13 cellular contexts compared by ENCODE assay signal in the genomic region with DNA sequence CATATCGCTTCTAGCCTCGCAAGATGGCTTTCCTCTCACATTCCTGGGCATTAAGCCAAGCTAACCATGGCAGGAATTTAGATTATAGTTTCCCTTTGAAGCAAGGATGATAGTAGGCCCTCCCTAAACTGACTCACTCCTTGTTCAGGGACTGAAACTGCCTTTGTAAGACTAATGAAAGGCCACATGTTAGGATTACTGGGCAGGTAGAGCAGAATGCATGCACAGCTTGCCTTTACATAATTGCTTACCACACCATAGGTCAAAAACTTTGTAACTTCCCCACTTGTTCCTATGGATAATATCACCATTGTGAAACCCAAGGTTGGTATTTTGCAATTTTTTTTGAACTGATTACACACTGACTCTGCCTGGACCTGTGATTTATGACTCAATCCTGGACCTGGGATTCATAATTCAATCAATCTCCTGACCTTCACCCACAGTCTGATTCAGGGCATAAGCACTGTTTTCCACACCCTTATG. TPM values are rescaled to one million over a fixed set of nuclear protein-coding genes. Genes with fewer than 3 reads are reported as not detected.
DNase-seq lines count a peak whose midpoint lies in the region; TF ChIP-seq lines count a peak whose summit lies in the region.
"Had no signal": no experiment of that assay in that cellular context is flagged by ENCODE, and none has a peak within 500 bp of the region (broad histone marks: within the 10 kb centered on the region; RNA-seq: fewer than 3 reads in every experiment).

No MANE protein-coding gene starts in this region.

- CTCF ChIA-PET in activated CD4-positive, alpha-beta memory T cell treated with anti-CD3 and anti-CD28 coated beads, Interleukin-2, amount 10 ng/mL, durations not matched to agents 7 days and 5 days (lab: Charles Lee): no interaction called here

- no peak overlapping the region for H3K27ac Mint-ChIP-seq in activated CD4-positive, alpha-beta memory T cell treated with anti-CD3 and anti-CD28 coated beads, Interleukin-2, amount 10 ng/mL, durations not matched to agents 7 days and 5 days
- no peak overlapping the region for H3K27ac Mint-ChIP-seq in activated T-helper 2 cell treated with anti-CD3 and anti-CD28 coated beads, Interferon-gamma antibody, Interleukin-2, Interleukin-4, amounts not matched to agents 10 μg/mL and 5 μg/mL and 100 μg/mL, durations not matched to agents 14 hours and 24 hours and 36 hours
- H3K27ac Mint-ChIP-seq: activated T-cell treated with anti-CD3 and anti-CD28 coated beads, Interleukin-2, amount 50 U/mL, for 72 hours; CD8-positive, alpha-beta memory T cell; natural killer cell treated with Interleukin-12 subunit alpha and Interleukin-12 subunit beta and Interleukin-15 and Interleukin-18, amount 100 ng/mL, for 72 hours; WTC11 had no signal

- H3K4me1 Mint-ChIP-seq in activated CD4-positive, alpha-beta memory T cell treated with anti-CD3 and anti-CD28 coated beads, Interleukin-2, amount 10 ng/mL, durations not matched to agents 7 days and 5 days: no peaks in the 10 kb centered on the region
- no peaks in the 10 kb centered on the region for H3K4me1 Mint-ChIP-seq in activated T-helper 2 cell treated with anti-CD3 and anti-CD28 coated beads, Interferon-gamma antibody, Interleukin-2, Interleukin-4, amounts not matched to agents 10 μg/mL and 5 μg/mL and 100 μg/mL, durations not matched to agents 14 hours and 24 hours and 36 hours (ENCODE audit: low read depth)
- H3K4me1 Mint-ChIP-seq: CD8-positive, alpha-beta memory T cell had no signal

- H3K4me3 ChIP-seq in astrocyte of the cerebellum (ENCODE audit: low read depth, low read length): no peak overlapping the region
- H3K4me3 ChIP-seq: MG63 had no signal

- peak; percentile 58 for DNase-seq in HPDE6-E6E7 (ENCODE audit: extremely low spot score)
- peak; percentile 74 for DNase-seq in NCI-H69 (lab: John Stamatoyannopoulos, UW)
- peak; percentile 6 for DNase-seq in astrocyte of the cerebellum (ENCODE audit: low read depth)
- peak; percentile 24 for DNase-seq in mucosa of gallbladder (ENCODE audit: low spot score)
- DNase-seq in activated CD4-positive, alpha-beta memory T cell treated with anti-CD3 and anti-CD28 coated beads, Interleukin-2, amount 10 ng/mL, durations not matched to agents 7 days and 5 days: no peak
- DNase-seq in SHP77 treated with DMSO at 0.1 percent for 48 hours (lab: John Stamatoyannopoulos, UW): no peak
- no peak for DNase-seq in activated T-helper 2 cell treated with anti-CD3 and anti-CD28 coated beads, Interferon-gamma antibody, Interleukin-2, Interleukin-4, amounts not matched to agents 10 μg/mL and 5 μg/mL and 100 μg/mL, durations not matched to agents 14 hours and 24 hours and 36 hours (ENCODE audit: low spot score)
- DNase-seq: activated T-cell treated with anti-CD3 and anti-CD28 coated beads, Interleukin-2, amount 50 U/mL, for 72 hours; CD8-positive, alpha-beta memory T cell; MG63 had no signal

- POLR2A ChIA-PET in activated CD4-positive, alpha-beta memory T cell treated with anti-CD3 and anti-CD28 coated beads, Interleukin-2, amount 10 ng/mL, durations not matched to agents 7 days and 5 days (lab: Charles Lee): no interaction called here

- no peaks in the 10 kb centered on the region for H3K36me3 Mint-ChIP-seq in activated CD4-positive, alpha-beta memory T cell treated with anti-CD3 and anti-CD28 coated beads, Interleukin-2, amount 10 ng/mL, durations not matched to agents 7 days and 5 days (ENCODE audit: low read depth)
- H3K36me3 Mint-ChIP-seq in activated T-helper 2 cell treated with anti-CD3 and anti-CD28 coated beads, Interferon-gamma antibody, Interleukin-2, Interleukin-4, amounts not matched to agents 10 μg/mL and 5 μg/mL and 100 μg/mL, durations not matched to agents 14 hours and 24 hours and 36 hours (ENCODE audit: low read depth): no peaks in the 10 kb centered on the region
- H3K36me3 Mint-ChIP-seq: CD8-positive, alpha-beta memory T cell had no signal

- no peak overlapping the region for H3K4me3 Mint-ChIP-seq in activated CD4-positive, alpha-beta memory T cell treated with anti-CD3 and anti-CD28 coated beads, Interleukin-2, amount 10 ng/mL, durations not matched to agents 7 days and 5 days
- H3K4me3 Mint-ChIP-seq in activated T-helper 2 cell treated with anti-CD3 and anti-CD28 coated beads, Interferon-gamma antibody, Interleukin-2, Interleukin-4, amounts not matched to agents 10 μg/mL and 5 μg/mL and 100 μg/mL, durations not matched to agents 14 hours and 24 hours and 36 hours (ENCODE audit: low read depth): no peak overlapping the region
- H3K4me3 Mint-ChIP-seq: activated T-cell treated with anti-CD3 and anti-CD28 coated beads, Interleukin-2, amount 50 U/mL, for 72 hours; CD8-positive, alpha-beta memory T cell; natural killer cell treated with Interleukin-12 subunit alpha and Interleukin-12 subunit beta and Interleukin-15 and Interleukin-18, amount 100 ng/mL, for 72 hours; WTC11 had no signal

- TF ChIP-seq CTCF in astrocyte of the cerebellum (IDR thresholded peaks at IDR 0.05; ENCODE audit: low read depth, low read length, missing control alignments): no peak

- H3K9me3 Mint-ChIP-seq in activated CD4-positive, alpha-beta memory T cell treated with anti-CD3 and anti-CD28 coated beads, Interleukin-2, amount 10 ng/mL, durations not matched to agents 7 days and 5 days: peaks cover 8% of the 10 kb centered on the region
- peaks cover 42% of the 10 kb centered on the region for H3K9me3 Mint-ChIP-seq in activated T-helper 2 cell treated with anti-CD3 and anti-CD28 coated beads, Interferon-gamma antibody, Interleukin-2, Interleukin-4, amounts not matched to agents 10 μg/mL and 5 μg/mL and 100 μg/mL, durations not matched to agents 14 hours and 24 hours and 36 hours

- in situ Hi-C loops in astrocyte of the cerebellum (cut with HindIII; ENCODE audit: low sequenced_read_pairs): no loop called here

- intact Hi-C loops in activated T-helper 2 cell treated with anti-CD3 and anti-CD28 coated beads, Interferon-gamma antibody, Interleukin-2, Interleukin-4, amounts not matched to agents 10 μg/mL and 5 μg/mL and 100 μg/mL, durations not matched to agents 14 hours and 24 hours and 36 hours (cut with micrococcal nuclease): no loop called here

- H3K27me3 Mint-ChIP-seq in activated CD4-positive, alpha-beta memory T cell treated with anti-CD3 and anti-CD28 coated beads, Interleukin-2, amount 10 ng/mL, durations not matched to agents 7 days and 5 days: no peaks in the 10 kb centered on the region
- no peaks in the 10 kb centered on the region for H3K27me3 Mint-ChIP-seq in activated T-helper 2 cell treated with anti-CD3 and anti-CD28 coated beads, Interferon-gamma antibody, Interleukin-2, Interleukin-4, amounts not matched to agents 10 μg/mL and 5 μg/mL and 100 μg/mL, durations not matched to agents 14 hours and 24 hours and 36 hours (ENCODE audit: low read depth)
- H3K27me3 Mint-ChIP-seq: CD8-positive, alpha-beta memory T cell; natural killer cell treated with Interleukin-12 subunit alpha and Interleukin-12 subunit beta and Interleukin-15 and Interleukin-18, amount 100 ng/mL, for 72 hours had no signal

RNA-seq across cellular contexts. Expression of a gene that starts 41.0 kb away (rescaled TPM):
- not detected for total RNA-seq in mucosa of gallbladder
- total RNA-seq in activated CD4-positive, alpha-beta memory T cell treated with anti-CD3 and anti-CD28 coated beads, Interleukin-2, amount 10 ng/mL, durations not matched to agents 7 days and 5 days: not detected
- not detected in 2 replicates for total RNA-seq in activated T-helper 2 cell treated with anti-CD3 and anti-CD28 coated beads, Interferon-gamma antibody, Interleukin-2, Interleukin-4, amounts not matched to agents 10 μg/mL and 5 μg/mL and 100 μg/mL, durations not matched to agents 14 hours and 24 hours and 36 hours
- total RNA-seq: activated T-cell treated with anti-CD3 and anti-CD28 coated beads, Interleukin-2, amount 50 U/mL, for 72 hours; cardiac septum; CD8-positive, alpha-beta memory T cell; natural killer cell treated with Interleukin-12 subunit alpha and Interleukin-12 subunit beta and Interleukin-15 and Interleukin-18, amount 100 ng/mL, for 72 hours had no signal

Comparison
In these comparisons a context has a peak if more than half of its experiments do, and no peak if none do; other contexts are left out.
1. DNase-seq: peak in HPDE6-E6E7 (single experiment), NCI-H69 (single experiment), astrocyte of the cerebellum (single experiment) and mucosa of gallbladder (single experiment); none in activated CD4-positive, alpha-beta memory T cell treated with anti-CD3 and anti-CD28 coated beads, Interleukin-2, amount 10 ng/mL, durations not matched to agents 7 days and 5 days (single experiment), SHP77 treated with DMSO at 0.1 percent for 48 hours (single experiment) and activated T-helper 2 cell treated with anti-CD3 and anti-CD28 coated beads, Interferon-gamma antibody, Interleukin-2, Interleukin-4, amounts not matched to agents 10 μg/mL and 5 μg/mL and 100 μg/mL, durations not matched to agents 14 hours and 24 hours and 36 hours (single experiment).